ENCODE assay signal across 1 cellular context in the genomic region with DNA sequence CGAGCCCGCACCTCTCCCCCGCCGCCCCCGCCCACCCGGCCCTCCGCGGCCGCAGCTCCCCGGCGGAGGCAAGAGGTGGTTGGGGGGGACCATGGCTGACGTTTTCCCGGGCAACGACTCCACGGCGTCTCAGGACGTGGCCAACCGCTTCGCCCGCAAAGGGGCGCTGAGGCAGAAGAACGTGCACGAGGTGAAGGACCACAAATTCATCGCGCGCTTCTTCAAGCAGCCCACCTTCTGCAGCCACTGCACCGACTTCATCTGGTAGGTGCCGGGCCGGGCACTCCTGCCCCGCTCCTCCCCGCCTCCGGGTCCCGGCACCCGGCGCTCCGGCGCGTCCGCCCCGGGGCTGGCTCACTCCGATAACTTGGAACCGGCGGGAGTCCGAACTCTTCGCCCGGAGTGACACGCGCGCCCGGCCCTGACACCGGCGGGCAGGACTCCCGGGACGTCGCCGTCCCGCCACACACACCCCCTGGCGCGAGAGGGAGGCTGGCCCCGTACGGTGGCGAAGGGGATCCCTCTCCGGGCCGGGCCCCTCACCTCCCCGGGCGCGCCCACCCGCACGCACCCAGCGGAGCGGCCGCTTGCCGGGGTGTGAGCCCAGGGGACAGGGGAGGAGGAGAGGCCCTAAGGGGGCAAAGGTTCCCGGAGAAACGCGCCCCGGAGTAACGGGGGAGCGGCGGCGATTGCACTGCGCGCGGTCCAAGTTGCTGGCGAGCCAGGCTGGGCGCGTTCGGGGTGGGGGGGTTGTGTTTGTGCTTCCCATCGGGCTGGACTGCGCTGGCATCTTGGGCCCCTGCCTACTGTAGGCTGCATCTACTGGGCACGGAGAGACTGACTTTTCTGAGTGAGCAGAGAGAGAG.
TF ChIP-seq lines count a peak whose summit lies in the region.

No MANE protein-coding gene starts in this region.

TF ChIP-seq in HepG2, 621 proteins besides CTCF, POLR2A, EP300 and RAD21 (continues in another document):
- TF ChIP-seq, protein P1, sequence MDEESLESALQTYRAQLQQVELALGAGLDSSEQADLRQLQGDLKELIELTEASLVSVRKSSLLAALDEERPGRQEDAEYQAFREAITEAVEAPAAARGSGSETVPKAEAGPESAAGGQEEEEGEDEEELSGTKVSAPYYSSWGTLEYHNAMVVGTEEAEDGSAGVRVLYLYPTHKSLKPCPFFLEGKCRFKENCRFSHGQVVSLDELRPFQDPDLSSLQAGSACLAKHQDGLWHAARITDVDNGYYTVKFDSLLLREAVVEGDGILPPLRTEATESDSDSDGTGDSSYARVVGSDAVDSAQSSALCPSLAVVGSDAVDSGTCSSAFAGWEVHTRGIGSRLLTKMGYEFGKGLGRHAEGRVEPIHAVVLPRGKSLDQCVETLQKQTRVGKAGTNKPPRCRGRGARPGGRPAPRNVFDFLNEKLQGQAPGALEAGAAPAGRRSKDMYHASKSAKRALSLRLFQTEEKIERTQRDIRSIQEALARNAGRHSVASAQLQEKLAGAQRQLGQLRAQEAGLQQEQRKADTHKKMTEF (CRISPR knock-in tag; IDR thresholded peaks at IDR 0.05): peak; percentile 81
- TF ChIP-seq ARID2 (CRISPR knock-in tag; IDR thresholded peaks at IDR 0.05; ENCODE audit: borderline replicate concordance) (peak; percentile 72), ZNF747 (CRISPR knock-in tag; IDR thresholded peaks at IDR 0.05; ENCODE audit: borderline replicate concordance) (peak; percentile 44; the same call in 1 of the 2 replicates), ISX (CRISPR knock-in tag; conservative IDR thresholded peaks at IDR 0.05) (no peak), ZNF776 (CRISPR knock-in tag; IDR thresholded peaks at IDR 0.05) (peak; percentile 84), SATB2 (CRISPR knock-in tag; IDR thresholded peaks at IDR 0.05) (peak; percentile 11; the same call in 1 of the 2 replicates), SRSF4 (IDR thresholded peaks at IDR 0.05; ENCODE audit: low read depth, low read length, poor library complexity, severe bottlenecking) (no peak), ZNF619 (CRISPR knock-in tag; IDR thresholded peaks at IDR 0.05) (0 out of 2 replicates have a peak, but pooled peaks have one; percentile 40), JDP2 (CRISPR knock-in tag; IDR thresholded peaks at IDR 0.05; ENCODE audit: borderline replicate concordance) (0 out of 2 replicates have a peak, but pooled peaks have one; percentile 34), BRCA1 (CRISPR knock-in tag; IDR thresholded peaks at IDR 0.05) (0 out of 2 replicates have a peak, but pooled peaks have one; percentile 55), ZNF274 (CRISPR knock-in tag; IDR thresholded peaks at IDR 0.05) (peak; percentile 58; the same call in 1 of the 2 replicates), NPAS2 (CRISPR knock-in tag; IDR thresholded peaks at IDR 0.05; ENCODE audit: borderline replicate concordance) (no peak), YY1 (IDR thresholded peaks at IDR 0.05; ENCODE audit: insufficient read depth, insufficient replicate concordance, low read depth, low read length) (peak; percentile 4), SALL1 (CRISPR knock-in tag; IDR thresholded peaks at IDR 0.05) (peak; percentile 62; the same call in 1 of the 2 replicates), CEBPG (CRISPR knock-in tag; IDR thresholded peaks at IDR 0.05) (no peak; the same call in 1 of the 2 replicates), ZSCAN9 (CRISPR knock-in tag; IDR thresholded peaks at IDR 0.05; ENCODE audit: borderline replicate concordance) (0 out of 2 replicates have a peak, but pooled peaks have one; percentile 47), MED8 (CRISPR knock-in tag; IDR thresholded peaks at IDR 0.05; ENCODE audit: insufficient replicate concordance) (peak; percentile 87), EED (CRISPR knock-in tag; IDR thresholded peaks at IDR 0.05) (no peak), PRMT3 (CRISPR knock-in tag; IDR thresholded peaks at IDR 0.05; ENCODE audit: borderline replicate concordance, low read depth) (no peak), ZNF563 (CRISPR knock-in tag; IDR thresholded peaks at IDR 0.05) (peak; percentile 50; the same call in 1 of the 2 replicates), ZNF30 (CRISPR knock-in tag; IDR thresholded peaks at IDR 0.05) (no peak), AGO2 (optimal IDR thresholded peaks at IDR 0.05; ENCODE audit: low read depth, low read length) (peak; percentile 76), DPF2 (CRISPR knock-in tag; IDR thresholded peaks at IDR 0.05; ENCODE audit: borderline replicate concordance, low read depth) (no peak), TEAD3 (CRISPR knock-in tag; optimal IDR thresholded peaks at IDR 0.05; ENCODE audit: borderline replicate concordance) (peak; percentile 8), ZNF605 (CRISPR knock-in tag; IDR thresholded peaks at IDR 0.05) (0 out of 2 replicates have a peak, but pooled peaks have one; percentile 72), HNF1A (IDR thresholded peaks at IDR 0.05; ENCODE audit: low read depth) (0 out of 2 replicates have a peak, but pooled peaks have one; percentile 29), HNF1A (CRISPR knock-in tag; IDR thresholded peaks at IDR 0.05; ENCODE audit: borderline replicate concordance) (no peak), NFKB2 (CRISPR knock-in tag; IDR thresholded peaks at IDR 0.05; ENCODE audit: borderline replicate concordance) (0 out of 2 replicates have a peak, but pooled peaks have one; percentile 46), ZBTB49 (CRISPR knock-in tag; IDR thresholded peaks at IDR 0.05; ENCODE audit: borderline replicate concordance) (0 out of 2 replicates have a peak, but pooled peaks have one; percentile 32), SMYD3 (CRISPR knock-in tag; IDR thresholded peaks at IDR 0.05) (0 out of 2 replicates have a peak, but pooled peaks have one; percentile 34), FOXC1 (CRISPR knock-in tag; IDR thresholded peaks at IDR 0.05; ENCODE audit: borderline replicate concordance) (0 out of 2 replicates have a peak, but pooled peaks have one; percentile 33), PPARG (CRISPR knock-in tag; conservative IDR thresholded peaks at IDR 0.05) (peak; percentile 37; the same call in 1 of the 2 replicates), PHF8 (CRISPR knock-in tag; IDR thresholded peaks at IDR 0.05) (peak; percentile 61), MED1 (CRISPR knock-in tag; IDR thresholded peaks at IDR 0.05) (0 out of 2 replicates have a peak, but pooled peaks have one; percentile 24), RBFOX2 (IDR thresholded peaks at IDR 0.05; ENCODE audit: low read depth, low read length) (peak; percentile 59), GATAD2A (CRISPR knock-in tag; IDR thresholded peaks at IDR 0.05) (peak; percentile 47; the same call in 1 of the 2 replicates), JARID2 (CRISPR knock-in tag; IDR thresholded peaks at IDR 0.05; ENCODE audit: insufficient replicate concordance) (no peak), REL (CRISPR knock-in tag; conservative IDR thresholded peaks at IDR 0.05) (peak; percentile 87; the same call in 1 of the 2 replicates), ZNF343 (CRISPR knock-in tag; IDR thresholded peaks at IDR 0.05) (peak; percentile 56; the same call in 1 of the 2 replicates), ZNF550 (CRISPR knock-in tag; IDR thresholded peaks at IDR 0.05; ENCODE audit: borderline replicate concordance) (no peak)
- TF ChIP-seq, protein P2, sequence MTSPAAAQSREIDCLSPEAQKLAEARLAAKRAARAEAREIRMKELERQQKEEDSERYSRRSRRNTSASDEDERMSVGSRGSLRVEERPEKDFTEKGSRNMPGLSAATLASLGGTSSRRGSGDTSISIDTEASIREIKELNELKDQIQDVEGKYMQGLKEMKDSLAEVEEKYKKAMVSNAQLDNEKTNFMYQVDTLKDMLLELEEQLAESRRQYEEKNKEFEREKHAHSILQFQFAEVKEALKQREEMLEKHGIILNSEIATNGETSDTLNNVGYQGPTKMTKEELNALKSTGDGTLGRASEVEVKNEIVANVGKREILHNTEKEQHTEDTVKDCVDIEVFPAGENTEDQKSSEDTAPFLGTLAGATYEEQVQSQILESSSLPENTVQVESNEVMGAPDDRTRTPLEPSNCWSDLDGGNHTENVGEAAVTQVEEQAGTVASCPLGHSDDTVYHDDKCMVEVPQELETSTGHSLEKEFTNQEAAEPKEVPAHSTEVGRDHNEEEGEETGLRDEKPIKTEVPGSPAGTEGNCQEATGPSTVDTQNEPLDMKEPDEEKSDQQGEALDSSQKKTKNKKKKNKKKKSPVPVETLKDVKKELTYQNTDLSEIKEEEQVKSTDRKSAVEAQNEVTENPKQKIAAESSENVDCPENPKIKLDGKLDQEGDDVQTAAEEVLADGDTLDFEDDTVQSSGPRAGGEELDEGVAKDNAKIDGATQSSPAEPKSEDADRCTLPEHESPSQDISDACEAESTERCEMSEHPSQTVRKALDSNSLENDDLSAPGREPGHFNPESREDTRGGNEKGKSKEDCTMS (CRISPR knock-in tag; conservative IDR thresholded peaks at IDR 0.05): no peak
- TF ChIP-seq, protein P3, sequence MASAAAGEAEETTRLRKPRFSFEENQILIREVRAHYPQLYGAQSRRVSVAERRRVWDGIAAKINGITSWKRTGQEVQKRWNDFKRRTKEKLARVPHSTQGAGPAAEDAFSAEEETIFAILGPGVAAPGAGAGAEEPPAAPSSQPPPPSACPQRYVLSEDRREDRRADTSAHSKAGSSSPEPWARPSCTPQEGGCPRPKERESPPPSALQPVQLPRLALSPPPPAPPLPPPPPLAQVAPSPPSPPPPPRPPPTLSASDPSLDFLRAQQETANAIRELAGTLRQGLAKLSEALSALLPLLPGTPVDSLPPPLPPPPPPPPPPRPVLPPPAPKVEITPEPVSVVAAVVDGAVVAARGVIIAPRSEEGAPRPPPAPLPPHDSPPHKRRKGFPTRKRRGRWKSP (CRISPR knock-in tag; IDR thresholded peaks at IDR 0.05): peak; percentile 66
- TF ChIP-seq, protein P4, sequence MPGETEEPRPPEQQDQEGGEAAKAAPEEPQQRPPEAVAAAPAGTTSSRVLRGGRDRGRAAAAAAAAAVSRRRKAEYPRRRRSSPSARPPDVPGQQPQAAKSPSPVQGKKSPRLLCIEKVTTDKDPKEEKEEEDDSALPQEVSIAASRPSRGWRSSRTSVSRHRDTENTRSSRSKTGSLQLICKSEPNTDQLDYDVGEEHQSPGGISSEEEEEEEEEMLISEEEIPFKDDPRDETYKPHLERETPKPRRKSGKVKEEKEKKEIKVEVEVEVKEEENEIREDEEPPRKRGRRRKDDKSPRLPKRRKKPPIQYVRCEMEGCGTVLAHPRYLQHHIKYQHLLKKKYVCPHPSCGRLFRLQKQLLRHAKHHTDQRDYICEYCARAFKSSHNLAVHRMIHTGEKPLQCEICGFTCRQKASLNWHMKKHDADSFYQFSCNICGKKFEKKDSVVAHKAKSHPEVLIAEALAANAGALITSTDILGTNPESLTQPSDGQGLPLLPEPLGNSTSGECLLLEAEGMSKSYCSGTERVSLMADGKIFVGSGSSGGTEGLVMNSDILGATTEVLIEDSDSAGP (CRISPR knock-in tag; IDR thresholded peaks at IDR 0.05; ENCODE audit: borderline replicate concordance): peak; percentile 62; the same call in 1 of the 2 replicates
- TF ChIP-seq, protein P5, sequence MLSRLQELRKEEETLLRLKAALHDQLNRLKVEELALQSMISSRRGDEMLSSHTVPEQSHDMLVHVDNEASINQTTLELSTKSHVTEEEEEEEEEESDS (CRISPR knock-in tag; IDR thresholded peaks at IDR 0.05; ENCODE audit: borderline replicate concordance): 0 out of 2 replicates have a peak, but pooled peaks have one; percentile 60
